Comparison of ENCODE assay signal across 16 cellular contexts in the genomic region with DNA sequence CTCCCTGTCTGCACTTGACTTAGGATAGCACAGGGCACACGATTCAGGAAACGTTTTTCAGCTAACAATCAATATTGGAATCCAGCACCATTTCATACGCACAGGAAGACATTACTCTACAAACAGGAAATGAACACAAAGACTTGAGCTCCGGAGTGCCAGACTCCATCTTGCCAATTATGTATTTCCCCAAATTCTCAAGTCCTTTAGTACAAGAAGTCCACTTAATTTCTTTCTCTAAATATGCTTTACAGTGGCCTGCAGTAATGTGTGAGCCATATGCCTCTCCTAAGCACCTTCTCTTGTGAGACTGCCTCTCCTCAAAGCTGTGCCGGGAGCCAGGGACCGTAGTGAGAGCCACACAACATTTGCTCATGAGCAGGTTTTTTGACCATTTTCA.
DNase-seq lines count a peak whose midpoint lies in the region; ATAC-seq and TF ChIP-seq lines count a peak whose summit lies in the region.
"Had no signal": no experiment of that assay in that cellular context is flagged by ENCODE, and none has a peak within 500 bp of the region (broad histone marks: within the 10 kb centered on the region; RNA-seq: fewer than 3 reads in every experiment).

No MANE protein-coding gene starts in this region.

- H3K4me3 ChIP-seq in HCT116 (replicated peaks in 1 of 2; ENCODE audit: low read depth in 1 of 2, low read length in 2 of 2): no peak overlapping the region
- H3K4me3 ChIP-seq in PC-3 (ENCODE audit: low read length): no peak overlapping the region
- H3K4me3 ChIP-seq in esophagus muscularis mucosa: no peak overlapping the region
- H3K4me3 ChIP-seq in smooth muscle cell: no peak overlapping the region
- H3K4me3 ChIP-seq: A549, BLaER1, GM23248 had no signal

- TF ChIP-seq POLR2A in HCT116 (IDR thresholded peaks at IDR 0.05; ENCODE audit: borderline replicate concordance, extremely low read depth, insufficient read depth, insufficient read length) (no peak), esophagus muscularis mucosa (IDR thresholded peaks at IDR 0.05; ENCODE audit: low read depth) (no peak)

- CTCF ChIA-PET in HCT116 (lab: Charles Lee) (no interaction called here), PC-3 (lab: Charles Lee) (no interaction called here)

- RAD21 ChIA-PET in HCT116 (lab: Charles Lee; ENCODE audit: low non-redundant PET in 1 of 2, low total read pairs in 2 of 2, uncharacterized antibody in 2 of 2, unreplicated experiment in 2 of 2): no interaction called here

- H3K4me1 ChIP-seq in HCT116 (ENCODE audit: control insufficient read depth in 1 of 2, insufficient read depth in 2 of 2, low read length in 2 of 2) (peaks cover 0 to 12% of the 10 kb centered on the region in 2 experiments; a peak in 1 of 4 replicates), PC-3 (ENCODE audit: insufficient read depth, low read length) (peaks cover 3% of the 10 kb centered on the region; the same call in 1 of the 2 replicates), esophagus muscularis mucosa (peaks cover 0 to 12% (median 8%) of the 10 kb centered on the region in 4 donors), smooth muscle cell (ENCODE audit: low read depth) (no peaks in the 10 kb centered on the region)
- H3K4me1 ChIP-seq: A549, BLaER1, Caco-2 had no signal

- no peak for TF ChIP-seq EP300 in esophagus muscularis mucosa (IDR thresholded peaks at IDR 0.05)

- H3K36me3 ChIP-seq in HCT116 (ENCODE audit: control insufficient read depth in 1 of 2, insufficient read depth in 2 of 2, low read length in 2 of 2) (no peaks in the 10 kb centered on the region), PC-3 (ENCODE audit: low read depth, low read length) (no peaks in the 10 kb centered on the region), esophagus muscularis mucosa (no peaks in the 10 kb centered on the region), smooth muscle cell (ENCODE audit: low read depth) (no peaks in the 10 kb centered on the region)
- H3K36me3 ChIP-seq: BLaER1 had no signal

- no peak overlapping the region for H3K4me2 ChIP-seq in HCT116 (ENCODE audit: low read length)
- H3K4me2 ChIP-seq in PC-3 (ENCODE audit: low read length): no peak overlapping the region
- no peak overlapping the region for H3K4me2 ChIP-seq in smooth muscle cell
- H3K4me2 ChIP-seq: A549, BLaER1 had no signal

- 82% methylated on average over 6 of the region's 6 CpGs for WGBS in esophagus muscularis mucosa
- 93% methylated on average over 6 of the region's 6 CpGs for WGBS in smooth muscle cell (ENCODE audit: low lambda C conversion rate)

- H3K9me3 ChIP-seq in HCT116 (ENCODE audit: control insufficient read depth in 1 of 2, insufficient read depth in 1 of 2, low read depth in 1 of 2, low read length in 2 of 2) (no peaks in the 10 kb centered on the region; a peak in 2 of 4 replicates), PC-3 (ENCODE audit: low read length) (no peaks in the 10 kb centered on the region), esophagus muscularis mucosa (peaks cover 0 to 5% (median 2%) of the 10 kb centered on the region in 4 donors), smooth muscle cell (replicated peaks; ENCODE audit: low read depth) (no peaks in the 10 kb centered on the region)

- H3F3A ChIP-seq in PC-3 (ENCODE audit: low read length, unreplicated experiment) (no peaks in the 10 kb centered on the region), smooth muscle cell (ENCODE audit: low read depth) (no peaks in the 10 kb centered on the region)

- POLR2A ChIA-PET in HCT116 (lab: Charles Lee) (no interaction called here), PC-3 (lab: Charles Lee; ENCODE audit: unreplicated experiment) (no interaction called here)

- TF ChIP-seq CTCF in HCT116 (IDR thresholded peaks at IDR 0.05 in 2 of 3, conservative IDR thresholded peaks at IDR 0.05 in 1 of 3; ENCODE audit: borderline replicate concordance in 1 of 3, insufficient read depth in 1 of 3, low read depth in 2 of 3, low read length in 2 of 3) (no peak), PC-3 (conservative IDR thresholded peaks at IDR 0.05; ENCODE audit: low read depth, low read length) (no peak), esophagus muscularis mucosa (IDR thresholded peaks at IDR 0.05) (no peak), smooth muscle cell (IDR thresholded peaks at IDR 0.05; ENCODE audit: borderline replicate concordance, insufficient read depth, poor library complexity, severe bottlenecking) (no peak)

- BruUV-seq in HCT116 (replicated peaks; lab: Mats Ljungman, UMichigan): no TSS peak
- no TSS peak for BruUV-seq in PC-3 (replicated peaks; lab: Mats Ljungman, UMichigan)

- H4K20me1 ChIP-seq in HCT116 (ENCODE audit: insufficient read depth) (no peaks in the 10 kb centered on the region), PC-3 (ENCODE audit: low read length) (no peaks in the 10 kb centered on the region), smooth muscle cell (ENCODE audit: low read depth) (no peaks in the 10 kb centered on the region)
- H4K20me1 ChIP-seq: BLaER1 had no signal

- H2AFZ ChIP-seq in HCT116 (ENCODE audit: low read depth, low read length, poor library complexity, severe bottlenecking): peak overlapping the region; percentile 18
- H2AFZ ChIP-seq in PC-3 (ENCODE audit: low read length): 0 out of 2 replicates have a peak overlapping the region, but pooled peaks have one; percentile 6
- no peak overlapping the region for H2AFZ ChIP-seq in smooth muscle cell (ENCODE audit: low read depth)
- H2AFZ ChIP-seq: GM23248 had no signal

- H3K27ac ChIP-seq in HCT116 (ENCODE audit: low read depth, low read length): no peak overlapping the region
- no peak overlapping the region for H3K27ac ChIP-seq in PC-3 (ENCODE audit: low read length)
- no peak overlapping the region for H3K27ac ChIP-seq in esophagus muscularis mucosa (replicated peaks in 1 of 4)
- peak overlapping the region; percentile 80 for H3K27ac ChIP-seq in smooth muscle cell (ENCODE audit: low read depth)
- H3K27ac ChIP-seq: A549, BLaER1, GM23248 had no signal

- no peaks in the 10 kb centered on the region for H3K79me2 ChIP-seq in HCT116 (ENCODE audit: insufficient read depth, low read length)
- H3K79me2 ChIP-seq in PC-3 (ENCODE audit: low read length): no peaks in the 10 kb centered on the region
- no peaks in the 10 kb centered on the region for H3K79me2 ChIP-seq in smooth muscle cell (ENCODE audit: low read depth)

- intact Hi-C loops in HCT116 (cut with micrococcal nuclease) (no loop called here), PC-3 (cut with micrococcal nuclease) (no loop called here), esophagus muscularis mucosa (cut with DNase I) (no loop called here)

- TF ChIP-seq RAD21 in HCT116 (IDR thresholded peaks at IDR 0.05; ENCODE audit: low read depth): no peak

- DNase-seq in HCT116 (ENCODE audit: low read depth, low spot score) (no peak), PC-3 (no peak), esophagus muscularis mucosa (ENCODE audit: extremely low spot score) (peak; percentile 82), smooth muscle cell (lab: John Stamatoyannopoulos, UW; ENCODE audit: unreplicated experiment) (no peak)
- DNase-seq: AML-193; Caco-2; CD8-positive, alpha-beta memory T cell; DND-41; GF-D8; GM23248; H7 had no signal

- no peaks in the 10 kb centered on the region for H3K27me3 ChIP-seq in HCT116 (ENCODE audit: insufficient read depth, low read length)
- no peaks in the 10 kb centered on the region for H3K27me3 ChIP-seq in PC-3 (ENCODE audit: low read length)
- no peaks in the 10 kb centered on the region for H3K27me3 ChIP-seq in esophagus muscularis mucosa
- no peaks in the 10 kb centered on the region for H3K27me3 ChIP-seq in smooth muscle cell (ENCODE audit: low read depth)
- H3K27me3 ChIP-seq: BLaER1 had no signal

- H3K9ac ChIP-seq in HCT116 (ENCODE audit: low read length) (no peak overlapping the region), PC-3 (ENCODE audit: low read length) (no peak overlapping the region), smooth muscle cell (ENCODE audit: low read depth) (no peak overlapping the region)
- H3K9ac ChIP-seq: BLaER1, GM23248 had no signal

- H3K9me2 ChIP-seq in HCT116 (ENCODE audit: insufficient read depth) (no peaks in the 10 kb centered on the region), PC-3 (replicated peaks; ENCODE audit: low read length) (no peaks in the 10 kb centered on the region)

- ATAC-seq in HCT116 (no peak), PC-3 (no peak), GM21619 (IDR thresholded peaks at IDR 0.05; ENCODE audit: unreplicated experiment) (no peak), GM21515 (IDR thresholded peaks at IDR 0.05; ENCODE audit: unreplicated experiment) (no peak), GM18870 (IDR thresholded peaks at IDR 0.05; ENCODE audit: unreplicated experiment) (no peak)
- ATAC-seq: A549 had no signal

TF ChIP-seq in HCT116, 20 proteins besides CTCF, POLR2A, EP300 and RAD21:
- TF ChIP-seq ZNF274 (IDR thresholded peaks at IDR 0.05; ENCODE audit: low read depth, low read length): no peak
TF ChIP-seq in HCT116: peak in this region for 0.
